ENCODE assay signal across 8 cellular contexts in the genomic region with DNA sequence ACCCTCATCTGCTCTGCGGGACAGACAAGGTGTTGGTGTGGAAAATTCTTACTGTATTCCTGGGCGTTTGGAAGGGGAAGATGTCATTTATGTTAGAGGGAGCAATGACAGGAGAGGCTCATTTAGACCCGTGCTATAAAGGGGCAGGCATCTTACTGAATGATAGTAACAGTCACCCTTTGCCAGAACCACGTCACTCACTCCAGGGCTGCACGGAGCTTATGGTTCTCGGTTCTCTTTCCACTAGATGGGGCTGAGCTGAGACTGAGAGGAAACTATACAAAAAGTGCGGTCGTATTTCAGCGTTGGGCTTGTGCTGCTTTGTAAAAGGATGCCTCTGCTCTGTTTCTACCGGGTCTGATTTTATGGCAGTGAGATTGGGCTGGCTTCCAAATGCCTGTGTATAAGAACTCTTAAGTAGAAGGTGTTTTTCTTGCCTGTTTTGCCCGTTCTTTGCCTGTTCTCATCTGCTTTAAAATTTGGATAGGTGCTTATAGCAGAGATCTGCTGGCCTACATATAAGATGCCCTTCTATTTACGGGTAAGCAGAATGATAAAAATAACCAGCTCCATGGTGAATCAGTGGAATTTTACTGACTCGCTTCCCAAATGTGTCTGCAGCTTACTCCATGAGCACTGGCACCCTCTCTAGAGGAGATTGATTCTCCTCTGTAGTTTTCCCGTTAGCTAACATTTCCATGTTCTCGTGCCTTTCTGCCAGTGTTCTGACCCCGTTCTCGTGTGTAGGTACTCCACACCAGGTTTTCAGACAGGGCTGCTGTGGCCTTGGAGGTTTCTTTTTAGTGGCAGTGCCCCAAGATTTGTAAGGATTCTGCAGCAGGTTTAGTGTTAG. TPM values are rescaled to one million over a fixed set of nuclear protein-coding genes. Genes with fewer than 3 reads are reported as not detected.
A peak's percentile ranks its signal among the peaks of the same experiment; 100 is the strongest.
DNase-seq lines count a peak whose midpoint lies in the region; ATAC-seq and TF ChIP-seq lines count a peak whose summit lies in the region.

No MANE protein-coding gene starts in this region.

- H3K36me3 Mint-ChIP-seq in activated naive CD8-positive, alpha-beta T cell treated with anti-CD3 and anti-CD28 coated beads, Interleukin-2, amount 50 U/mL, for 24 hours (ENCODE audit: low read depth), result peaks cover 61% of the 10 kb centered on the region

- peak; percentile 98 for ATAC-seq in activated naive CD8-positive, alpha-beta T cell treated with anti-CD3 and anti-CD28 coated beads, Interleukin-2, amount 50 U/mL, for 24 hours
- ATAC-seq in heart left ventricle, result peak; percentile 93 to 94 (median 94)
- peak; percentile 72 for ATAC-seq in upper lobe of right lung
- ATAC-seq in HG02938 (IDR thresholded peaks at IDR 0.05; ENCODE audit: unreplicated experiment), result no peak

- H3K9me3 Mint-ChIP-seq in activated naive CD8-positive, alpha-beta T cell treated with anti-CD3 and anti-CD28 coated beads, Interleukin-2, amount 50 U/mL, for 24 hours, result no peaks in the 10 kb centered on the region

- no peaks in the 10 kb centered on the region for H3K27me3 Mint-ChIP-seq in activated naive CD8-positive, alpha-beta T cell treated with anti-CD3 and anti-CD28 coated beads, Interleukin-2, amount 50 U/mL, for 24 hours

- DNase-seq in SJSA1 (ENCODE audit: low read depth in 1 of 2, low spot score in 2 of 2) (peak; percentile 69 to 75), heart left ventricle (peak; percentile 71 to 85 (median 75)), renal cortical epithelial cell (ENCODE audit: low read depth) (peak; percentile 72), upper lobe of right lung (no peak), HT-29 (ENCODE audit: low spot score) (no peak)
- peak; percentile 62 for DNase-seq in activated naive CD8-positive, alpha-beta T cell treated with anti-CD3 and anti-CD28 coated beads, Interleukin-2, amount 50 U/mL, for 24 hours

- H3K4me1 Mint-ChIP-seq in activated naive CD8-positive, alpha-beta T cell treated with anti-CD3 and anti-CD28 coated beads, Interleukin-2, amount 50 U/mL, for 24 hours, result peaks cover 81% of the 10 kb centered on the region

- peak in 1 of 2 donors; percentile 22 for TF ChIP-seq POLR2A in heart left ventricle (IDR thresholded peaks at IDR 0.05)

- H3K27ac Mint-ChIP-seq in activated naive CD8-positive, alpha-beta T cell treated with anti-CD3 and anti-CD28 coated beads, Interleukin-2, amount 50 U/mL, for 24 hours, result peak overlapping the region; percentile 96

- H3K27me3 ChIP-seq in SJSA1 (replicated peaks) (no peaks in the 10 kb centered on the region), heart left ventricle (no peaks in the 10 kb centered on the region), upper lobe of right lung (no peaks in the 10 kb centered on the region)

- POLR2A ChIA-PET in HEK293 (lab: Yijun Ruan, JAX), result interaction anchor here (0.9 kb wide), 1 partner anchor 56 kb away, joined by 3 read pairs; the partner anchor contains the start of genes MRPS6 and SLC5A3

- TF ChIP-seq CTCF in HEK293 (tag by site-specific recombination; IDR thresholded peaks at IDR 0.05) (peak; percentile 74; the same call in 1 of the 2 replicates), heart left ventricle (IDR thresholded peaks at IDR 0.05) (peak in 11 of 12 donors; percentile 12 to 65 (median 39)), upper lobe of right lung (IDR thresholded peaks at IDR 0.05) (peak; percentile 27)

- CTCF ChIA-PET in HEK293 (lab: Yijun Ruan, JAX), result interaction anchor here (0.7 to 2.9 kb wide), 11 partner anchors 9 to 504 kb away, joined by 3 to 12 read pairs (median 3); no protein-coding TSS in a partner anchor

- H3K4me3 ChIP-seq in HEK293 (ENCODE audit: low read depth, low read length) (no peak overlapping the region), SJSA1 (no peak overlapping the region), heart left ventricle (peak overlapping the region in 6 of 12 donors; percentile 13 to 39 (median 24)), upper lobe of right lung (no peak overlapping the region)

- intact Hi-C loops in heart left ventricle (cut with DNase I), result loop anchor here in 3 of 10 donors (1.0 to 5.0 kb wide), 3 partner anchors 73 to 218 kb away; no protein-coding TSS in a partner anchor
- intact Hi-C loops in upper lobe of right lung (cut with DNase I), result no loop called here

- H3K4me1 ChIP-seq in HEK293 (ENCODE audit: control insufficient read depth, insufficient read depth, low read length) (peaks cover 26% of the 10 kb centered on the region), SJSA1 (replicated peaks) (peaks cover 24% of the 10 kb centered on the region), heart left ventricle (peaks cover 4 to 67% (median 52%) of the 10 kb centered on the region in 12 donors), upper lobe of right lung (peaks cover 32% of the 10 kb centered on the region)

- H3K27ac ChIP-seq in HEK293 (ENCODE audit: extremely low read depth, low read depth, low read length) (peak overlapping the region; percentile 59), SJSA1 (no peak overlapping the region), heart left ventricle (peak overlapping the region; percentile 48 to 91 (median 78)), upper lobe of right lung (peak overlapping the region; percentile 33)

- H3K9me3 ChIP-seq in HEK293 (ENCODE audit: control insufficient read depth, insufficient read depth, low read depth, low read length), result no peaks in the 10 kb centered on the region
- H3K9me3 ChIP-seq in SJSA1 (replicated peaks), result no peaks in the 10 kb centered on the region; the same call in 1 of the 2 replicates
- H3K9me3 ChIP-seq in heart left ventricle, result no peaks in the 10 kb centered on the region
- H3K9me3 ChIP-seq in upper lobe of right lung, result no peaks in the 10 kb centered on the region

- H3K36me3 ChIP-seq in HEK293 (ENCODE audit: control insufficient read depth in 2 of 2, insufficient read depth in 1 of 2, low read length in 2 of 2) (peaks cover 0 to 10% of the 10 kb centered on the region in 2 experiments; a peak in 1 of 3 replicates), SJSA1 (peaks cover 43% of the 10 kb centered on the region), heart left ventricle (peaks cover 0 to 26% (median 13%) of the 10 kb centered on the region in 9 donors), upper lobe of right lung (peaks cover 24% of the 10 kb centered on the region)

- WGBS in heart left ventricle, 4 donors, result 22 to 34% (median 33%) methylated on average over 17 of the region's 17 CpGs

- peak overlapping the region; percentile 71 for H3K4me3 Mint-ChIP-seq in activated naive CD8-positive, alpha-beta T cell treated with anti-CD3 and anti-CD28 coated beads, Interleukin-2, amount 50 U/mL, for 24 hours

TF ChIP-seq in HEK293, 187 proteins besides CTCF, POLR2A, EP300 and RAD21 (continues in another document):
- peak; percentile 59 for TF ChIP-seq ZBTB20 (tag by site-specific recombination; IDR thresholded peaks at IDR 0.05)
- TF ChIP-seq GLIS2 (tag by site-specific recombination; IDR thresholded peaks at IDR 0.05), result no peak
- TF ChIP-seq ZNF169 (tag by site-specific recombination; IDR thresholded peaks at IDR 0.05), result no peak
- no peak for TF ChIP-seq ZNF184 (tag by site-specific recombination; IDR thresholded peaks at IDR 0.05)
- TF ChIP-seq ZNF112 (tag by site-specific recombination; IDR thresholded peaks at IDR 0.05), result no peak
- no peak; the same call in 1 of the 2 replicates for TF ChIP-seq MYNN (tag by site-specific recombination; IDR thresholded peaks at IDR 0.05; ENCODE audit: borderline replicate concordance)
- TF ChIP-seq ZNF221 (tag by site-specific recombination; IDR thresholded peaks at IDR 0.05; ENCODE audit: borderline replicate concordance), result no peak
- TF ChIP-seq PATZ1 (tag by site-specific recombination; IDR thresholded peaks at IDR 0.05), result no peak
- TF ChIP-seq SALL2 (tag by site-specific recombination; IDR thresholded peaks at IDR 0.05; ENCODE audit: borderline replicate concordance), result no peak
- TF ChIP-seq PRDM6 (tag by site-specific recombination; IDR thresholded peaks at IDR 0.05), result no peak
- no peak for TF ChIP-seq SCRT1 (tag by site-specific recombination; IDR thresholded peaks at IDR 0.05; ENCODE audit: borderline replicate concordance)

RNA-seq across cellular contexts. Expression of gene MRPS6, which starts 55.9 kb away (rescaled TPM):
- 23.6 and 40.9 TPM in 2 replicates for total RNA-seq in SJSA1 (2014; rRNA removed; shearing (Covaris generic))
- total RNA-seq in heart left ventricle, result 10 to 100 TPM; 21.8 to 59.8 (median 35.6) TPM
- polyA plus RNA-seq in heart left ventricle, result 10 to 100 TPM; 52.0 to 61.7 TPM
- total RNA-seq in renal cortical epithelial cell, result 9.4 and 33.8 TPM in 2 replicates
- 57.6 TPM for total RNA-seq in upper lobe of right lung
- 19.0 TPM in 2 replicates for total RNA-seq in HT-29 (2014; rRNA removed; shearing (Covaris generic))

RNA-seq across cellular contexts. Expression of gene SLC5A3, which starts 55.9 kb away (rescaled TPM):
- total RNA-seq in SJSA1 (2014; rRNA removed; shearing (Covaris generic)), result 11.7 and 15.1 TPM in 2 replicates
- total RNA-seq in heart left ventricle (1 to 10 TPM; 2.4 to 6.2 (median 3.6) TPM), renal cortical epithelial cell (13.9 and 65.8 TPM in 2 replicates), upper lobe of right lung (24.1 TPM)
- polyA plus RNA-seq in heart left ventricle, result 1 to 10 TPM; 1.1 to 2.0 TPM
- 8.3 and 9.0 TPM in 2 replicates for total RNA-seq in HT-29 (2014; rRNA removed; shearing (Covaris generic))

Comparison
In these comparisons a context has a peak if more than half of its experiments do, and no peak if none do; other contexts are left out.
1. DNase-seq: peak in SJSA1 (2 of 2), activated naive CD8-positive, alpha-beta T cell treated with anti-CD3 and anti-CD28 coated beads, Interleukin-2, amount 50 U/mL, for 24 hours (single experiment), heart left ventricle (5 of 5) and renal cortical epithelial cell (single experiment); none in upper lobe of right lung (single experiment) and HT-29 (single experiment).
2. Peak in every context shown above with its lines, with median percentiles within 50 percentile points of each other: CTCF ChIP-seq.